1 cellular context compared by ENCODE assay signal in genomic region chr3:185977679-185978040, GRCh38.
TF ChIP-seq lines count a peak whose summit lies in the region.

No MANE protein-coding gene starts in this region.

TF ChIP-seq in SK-N-SH, 30 proteins besides CTCF, POLR2A, EP300 and RAD21 (continued from another document):
- TF ChIP-seq MEF2A (IDR thresholded peaks at IDR 0.05; ENCODE audit: borderline replicate concordance, low read depth) (no peak), CHD2 (IDR thresholded peaks at IDR 0.05; ENCODE audit: low read length, partially characterized antibody) (no peak), MAX (IDR thresholded peaks at IDR 0.05; ENCODE audit: low read depth) (no peak), RXRA (IDR thresholded peaks at IDR 0.05; ENCODE audit: borderline replicate concordance, low read depth) (no peak), NRF1 (IDR thresholded peaks at IDR 0.05; ENCODE audit: low read depth, low read length) (no peak), FOXJ3 (CRISPR knock-in tag; IDR thresholded peaks at IDR 0.05) (no peak), GATA2 (CRISPR knock-in tag; IDR thresholded peaks at IDR 0.05) (no peak)
- TF ChIP-seq, protein P1, sequence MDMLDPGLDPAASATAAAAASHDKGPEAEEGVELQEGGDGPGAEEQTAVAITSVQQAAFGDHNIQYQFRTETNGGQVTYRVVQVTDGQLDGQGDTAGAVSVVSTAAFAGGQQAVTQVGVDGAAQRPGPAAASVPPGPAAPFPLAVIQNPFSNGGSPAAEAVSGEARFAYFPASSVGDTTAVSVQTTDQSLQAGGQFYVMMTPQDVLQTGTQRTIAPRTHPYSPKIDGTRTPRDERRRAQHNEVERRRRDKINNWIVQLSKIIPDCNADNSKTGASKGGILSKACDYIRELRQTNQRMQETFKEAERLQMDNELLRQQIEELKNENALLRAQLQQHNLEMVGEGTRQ (IDR thresholded peaks at IDR 0.05; ENCODE audit: borderline replicate concordance, low read depth, low read length), result no peak
